ENCODE assay signal across 8 cellular contexts in the genomic region with DNA sequence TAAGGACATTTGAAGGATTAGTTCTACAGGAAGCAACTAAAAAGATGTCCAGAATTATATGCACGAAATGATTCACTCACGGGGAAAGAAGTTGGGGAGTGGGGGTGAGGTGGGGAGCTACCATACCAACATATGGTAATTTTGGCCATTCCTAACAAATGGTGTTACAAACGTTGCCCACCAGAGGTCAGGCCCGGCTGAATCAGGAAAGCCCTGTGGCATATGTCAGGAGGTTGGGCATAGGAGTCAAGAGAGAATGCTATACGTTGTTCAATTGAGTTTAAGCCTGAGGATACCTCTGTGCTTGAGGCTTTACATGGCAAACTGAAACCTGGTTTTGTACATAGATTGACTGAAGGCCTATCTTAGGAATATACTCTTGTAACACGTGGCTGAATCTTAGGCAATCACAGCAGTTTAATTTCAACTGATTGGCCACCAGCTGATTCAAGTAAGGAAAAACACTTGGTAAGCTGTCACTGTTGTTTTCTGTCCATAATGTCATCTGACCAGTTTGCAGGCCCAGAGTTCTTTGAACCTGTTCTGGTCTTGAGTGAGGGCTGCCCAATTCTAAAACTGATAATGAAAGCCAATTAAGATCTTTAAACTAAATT. TPM values are rescaled to one million over a fixed set of nuclear protein-coding genes. Genes with fewer than 3 reads are reported as not detected.
DNase-seq lines count a peak whose midpoint lies in the region; ATAC-seq, FAIRE-seq and TF ChIP-seq lines count a peak whose summit lies in the region.

No MANE protein-coding gene starts in this region.

- no peaks in the 10 kb centered on the region for H3K9me3 ChIP-seq in A549

- no peak for FAIRE-seq in A549 (lab: Jason Lieb, UNC)

- H3K27ac ChIP-seq in A549 = peak overlapping the region; percentile 19 to 60; a peak in 4 of 6 replicates

- H3K36me3 Mint-ChIP-seq in T-helper 2 cell treated with Interferon-gamma antibody and Interleukin-4, amounts not matched to agents 5 μg/mL and 100 μg/mL, for 36 hours (ENCODE audit: low read depth) = no peaks in the 10 kb centered on the region

- peak; percentile 39 to 59 for DNase-seq in A549 (ENCODE audit: low read depth in 1 of 2, low spot score in 1 of 2)
- peak; percentile 39 for DNase-seq in NCI-H1092 (lab: John Stamatoyannopoulos, UW)
- DNase-seq in T-helper 2 cell treated with Interferon-gamma antibody and Interleukin-4, amounts not matched to agents 5 μg/mL and 100 μg/mL, for 36 hours (ENCODE audit: low spot score) = peak; percentile 24
- DNase-seq in central memory CD4-positive, alpha-beta T cell = peak; percentile 14
- DNase-seq in kidney tubule cell (ENCODE audit: low spot score) = peak; percentile 68
- DNase-seq in stimulated activated naive CD4-positive, alpha-beta T cell treated with Interleukin-2 at 50 U/mL for 16 hours (lab: John Stamatoyannopoulos, UW) = peak; percentile 6

- no peak overlapping the region for H3K4me3 ChIP-seq in A549

- POLR2A ChIA-PET in A549 (lab: Yijun Ruan, JAX) = no interaction called here

- no peaks in the 10 kb centered on the region for H3K9me3 Mint-ChIP-seq in T-helper 2 cell treated with Interferon-gamma antibody and Interleukin-4, amounts not matched to agents 5 μg/mL and 100 μg/mL, for 36 hours

- no peak overlapping the region for H3K4me3 Mint-ChIP-seq in T-helper 2 cell treated with Interferon-gamma antibody and Interleukin-4, amounts not matched to agents 5 μg/mL and 100 μg/mL, for 36 hours

- H3K27ac Mint-ChIP-seq in T-helper 2 cell treated with Interferon-gamma antibody and Interleukin-4, amounts not matched to agents 5 μg/mL and 100 μg/mL, for 36 hours = no peak overlapping the region

- no peak for TF ChIP-seq EP300 in A549 (IDR thresholded peaks at IDR 0.05)

- no peak overlapping the region for H3K4me2 ChIP-seq in A549

- TF ChIP-seq POLR2A in A549 (IDR thresholded peaks at IDR 0.05; ENCODE audit: low read length) = no peak

- peaks cover 1% of the 10 kb centered on the region for H3K4me1 Mint-ChIP-seq in T-helper 2 cell treated with Interferon-gamma antibody and Interleukin-4, amounts not matched to agents 5 μg/mL and 100 μg/mL, for 36 hours (ENCODE audit: low read depth)

- CTCF ChIA-PET in A549 (lab: Yijun Ruan, JAX) = interaction anchor here (0.6 to 3.1 kb wide), 36 partner anchors 8 to 1601 kb away, joined by 3 to 22 read pairs (median 4); no protein-coding TSS in a partner anchor

- peaks cover 36% of the 10 kb centered on the region for H3K4me1 ChIP-seq in A549

- 14% methylated on average over 6 of the region's 6 CpGs for WGBS in A549 (ENCODE audit: missing lambda C conversion rate)

- TF ChIP-seq RAD21 in A549 (conservative IDR thresholded peaks at IDR 0.05 in 1 of 2, IDR thresholded peaks at IDR 0.05 in 1 of 2) = peak; percentile 84 to 86

- TF ChIP-seq CTCF in A549 (IDR thresholded peaks at IDR 0.05) (peak; percentile 63), GM12872 (IDR thresholded peaks at IDR 0.05; ENCODE audit: insufficient read depth, low read depth, low read length) (peak; percentile 79)

- H3K27me3 Mint-ChIP-seq in T-helper 2 cell treated with Interferon-gamma antibody and Interleukin-4, amounts not matched to agents 5 μg/mL and 100 μg/mL, for 36 hours (ENCODE audit: low read depth) = peaks cover 13% of the 10 kb centered on the region

- ATAC-seq in A549 (peak; percentile 89 to 92), HG02571 (IDR thresholded peaks at IDR 0.05; ENCODE audit: unreplicated experiment) (peak; percentile 72)

TF ChIP-seq in A549, 52 proteins besides CTCF, POLR2A, EP300 and RAD21:
- TF ChIP-seq JUN (IDR thresholded peaks at IDR 0.05) (no peak), SMC3 (IDR thresholded peaks at IDR 0.05) (peak; percentile 85)

RNA-seq across cellular contexts. Expression of a gene that starts 23.4 kb away (rescaled TPM):
- polyA plus RNA-seq in A549 (2011; rRNA removed) (not detected in 2 replicates), A549 (2017; fragmentation: RNase III; extraction: RNeasy Plus Mini Kit Qiagen cat#74134 plus additional on column Dnase treatment) (not detected in 3 replicates)
- not detected in 2 replicates for polyA plus RNA-seq in A549 (2012; cell fraction: cytosol; rRNA removed)
- not detected in 2 replicates for polyA plus RNA-seq in A549 (2012; cell fraction: nucleus; rRNA removed)
- polyA minus RNA-seq in A549 (2011; rRNA and poly(A)+ RNA removed) = not detected in 2 replicates

Comparison
In these comparisons a context has a peak if more than half of its experiments do, and no peak if none do; other contexts are left out.
1. DNase-seq: peak in every context shown above with its lines; median percentile 68 in kidney tubule cell; 49 in A549; 39 in NCI-H1092; 24 in T-helper 2 cell treated with Interferon-gamma antibody and Interleukin-4, amounts not matched to agents 5 μg/mL and 100 μg/mL, for 36 hours; 14 in central memory CD4-positive, alpha-beta T cell; 6 in stimulated activated naive CD4-positive, alpha-beta T cell treated with Interleukin-2 at 50 U/mL for 16 hours.